Comparison of ENCODE assay signal across 17 cellular contexts in genomic region chr2:190571666-190572065, GRCh38. TPM values are rescaled to one million over a fixed set of nuclear protein-coding genes. Genes with fewer than 3 reads are reported as not detected.
DNase-seq lines count a peak whose midpoint lies in the region; ATAC-seq and TF ChIP-seq lines count a peak whose summit lies in the region.
"Had no signal": no experiment of that assay in that cellular context is flagged by ENCODE, and none has a peak within 500 bp of the region (broad histone marks: within the 10 kb centered on the region; RNA-seq: fewer than 3 reads in every experiment).

No MANE protein-coding gene starts in this region.

- peak overlapping the region; percentile 54 for H3K27ac Mint-ChIP-seq in activated B cell treated with CpG ODN at 0.5 μM for 24 hours
- H3K27ac Mint-ChIP-seq: activated naive CD4-positive, alpha-beta T cell treated with anti-CD3 and anti-CD28 coated beads, Interleukin-2, amount 50 U/mL, for 24 hours had no signal

- no peaks in the 10 kb centered on the region for H3K4me1 Mint-ChIP-seq in activated B cell treated with CpG ODN at 0.5 μM for 24 hours

- no peaks in the 10 kb centered on the region for H3K27me3 Mint-ChIP-seq in activated B cell treated with CpG ODN at 0.5 μM for 24 hours
- H3K27me3 Mint-ChIP-seq: activated naive CD4-positive, alpha-beta T cell treated with anti-CD3 and anti-CD28 coated beads, Interleukin-2, amount 50 U/mL, for 24 hours had no signal

- DNase-seq in EH (ENCODE audit: low read depth) (peak; percentile 53), NCI-H1048 (lab: John Stamatoyannopoulos, UW) (peak; percentile 57), activated B cell treated with CpG ODN at 0.5 μM for 24 hours (no peak), islet precursor cell (peak; percentile 82), SIG-M5 (lab: John Stamatoyannopoulos, UW) (no peak), cerebellar cortex (ENCODE audit: low spot score) (no peak), NOMO-1 treated with DMSO at 0.1 percent for 48 hours (lab: John Stamatoyannopoulos, UW; ENCODE audit: unreplicated experiment) (no peak)
- DNase-seq: activated T-cell treated with anti-CD3 and anti-CD28 coated beads for 4 hours; GM23248; NCI-H2227 treated with DMSO at 0.1 percent for 48 hours; PC-9; small intestine; stimulated activated naive CD4-positive, alpha-beta T cell treated with Interleukin-2 at 50 U/mL for 16 hours; upper lobe of right lung had no signal

- TF ChIP-seq CTCF in activated B cell treated with CpG ODN at 0.5 μM for 24 hours (IDR thresholded peaks at IDR 0.05) = no peak

- CTCF ChIA-PET in activated B cell treated with CpG ODN at 0.5 μM for 24 hours (lab: Charles Lee) = no interaction called here

- intact Hi-C loops in activated B cell treated with CpG ODN at 0.5 μM for 24 hours (cut with micrococcal nuclease) = no loop called here

- peaks cover 9% of the 10 kb centered on the region for H3K9me3 Mint-ChIP-seq in activated B cell treated with CpG ODN at 0.5 μM for 24 hours

- peaks cover 4% of the 10 kb centered on the region for H3K36me3 Mint-ChIP-seq in activated B cell treated with CpG ODN at 0.5 μM for 24 hours (ENCODE audit: low read depth)

- H3K4me3 Mint-ChIP-seq in activated B cell treated with CpG ODN at 0.5 μM for 24 hours = no peak overlapping the region
- H3K4me3 Mint-ChIP-seq: activated naive CD4-positive, alpha-beta T cell treated with anti-CD3 and anti-CD28 coated beads, Interleukin-2, amount 50 U/mL, for 24 hours had no signal

- POLR2A ChIA-PET in activated B cell treated with CpG ODN at 0.5 μM for 24 hours (lab: Charles Lee) = no interaction called here

- ATAC-seq in activated B cell treated with CpG ODN at 0.5 μM for 24 hours (ENCODE audit: low read depth) (no peak), HG02884 (IDR thresholded peaks at IDR 0.05; ENCODE audit: unreplicated experiment) (no peak)
- ATAC-seq: HepG2, upper lobe of right lung had no signal

RNA-seq across cellular contexts. Expression of gene NEMP2, which starts 37.1 kb away (rescaled TPM):
- total RNA-seq in activated B cell treated with CpG ODN at 0.5 μM for 24 hours = 14.2 and 15.6 TPM in 2 replicates

Comparison
In these comparisons a context has a peak if more than half of its experiments do, and no peak if none do; other contexts are left out.
1. DNase-seq: peak in EH (single experiment), NCI-H1048 (single experiment) and islet precursor cell (single experiment); none in activated B cell treated with CpG ODN at 0.5 μM for 24 hours (single experiment), SIG-M5 (single experiment), cerebellar cortex (single experiment) and NOMO-1 treated with DMSO at 0.1 percent for 48 hours (single experiment).